ENCODE assay signal across 14 cellular contexts in the genomic region with DNA sequence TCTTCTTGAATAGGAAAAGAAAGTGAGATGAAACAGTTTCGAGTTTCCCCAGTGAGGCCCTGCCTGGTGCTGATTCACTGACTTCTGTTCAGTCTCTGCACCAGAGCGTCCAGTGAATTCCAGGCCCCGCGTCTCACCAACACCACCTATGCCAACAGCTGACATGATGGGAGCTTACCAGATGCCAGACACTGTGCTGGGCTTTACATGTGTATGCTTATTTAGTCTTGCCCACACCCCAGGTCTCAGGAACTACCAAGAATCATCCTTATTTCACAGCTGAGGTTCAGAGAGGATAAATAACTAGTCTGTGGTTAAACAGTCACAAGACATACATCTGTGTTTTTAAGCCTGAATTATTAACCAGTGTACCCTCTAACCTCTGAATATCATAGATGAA. TPM values are rescaled to one million over a fixed set of nuclear protein-coding genes. Genes with fewer than 3 reads are reported as not detected.
DNase-seq lines count a peak whose midpoint lies in the region; ATAC-seq and TF ChIP-seq lines count a peak whose summit lies in the region.
"Had no signal": no experiment of that assay in that cellular context is flagged by ENCODE, and none has a peak within 500 bp of the region (broad histone marks: within the 10 kb centered on the region; RNA-seq: fewer than 3 reads in every experiment).

No MANE protein-coding gene starts in this region.

- H3K9me3 ChIP-seq in psoas muscle = no peaks in the 10 kb centered on the region
- H3K9me3 ChIP-seq: esophagus muscularis mucosa, testis had no signal

- H3K27me3 Mint-ChIP-seq in glutamatergic neuron (ENCODE audit: unreplicated experiment) = peaks cover 3% of the 10 kb centered on the region

- H3K36me3 Mint-ChIP-seq in glutamatergic neuron (ENCODE audit: unreplicated experiment) = peaks cover 7% of the 10 kb centered on the region
- H3K36me3 Mint-ChIP-seq: CD14-positive monocyte had no signal

- no peaks in the 10 kb centered on the region for H3K36me3 ChIP-seq in psoas muscle (ENCODE audit: insufficient read depth in 1 of 2, low read depth in 1 of 2)
- H3K36me3 ChIP-seq: esophagus muscularis mucosa had no signal

- ATAC-seq in psoas muscle = peak; percentile 82 to 88 (median 85)
- no peak for ATAC-seq in HG02885 (IDR thresholded peaks at IDR 0.05; ENCODE audit: poor library complexity, unreplicated experiment)

- peaks cover 25% of the 10 kb centered on the region for H3K4me1 ChIP-seq in psoas muscle
- H3K4me1 ChIP-seq: esophagus muscularis mucosa, parathyroid adenoma, testis had no signal

- H3K9me3 Mint-ChIP-seq in glutamatergic neuron (ENCODE audit: unreplicated experiment) = peaks cover 4% of the 10 kb centered on the region

- no peak overlapping the region for H3K4me3 Mint-ChIP-seq in glutamatergic neuron (ENCODE audit: unreplicated experiment)
- H3K4me3 Mint-ChIP-seq: CD14-positive monocyte, mesothelial cell of epicardium had no signal

- TF ChIP-seq CTCF in fibroblast of the aortic adventitia (IDR thresholded peaks at IDR 0.05; ENCODE audit: insufficient read depth, low read length) (no peak), psoas muscle (IDR thresholded peaks at IDR 0.05) (no peak), glutamatergic neuron (IDR thresholded peaks at IDR 0.05; ENCODE audit: partially characterized antibody, unreplicated experiment) (no peak)

- H3K27me3 ChIP-seq in psoas muscle (ENCODE audit: insufficient read depth in 3 of 3, low read length in 2 of 3) = no peaks in the 10 kb centered on the region
- H3K27me3 ChIP-seq: testis had no signal

- peak; percentile 3 for DNase-seq in GM04503 (ENCODE audit: low read depth)
- DNase-seq in LHCN-M2 (ENCODE audit: low read depth) = peak; percentile 12
- peak; percentile 22 for DNase-seq in fibroblast of the aortic adventitia (ENCODE audit: low read depth)
- DNase-seq in psoas muscle = peak; percentile 34 to 67
- DNase-seq in globus pallidus (ENCODE audit: low spot score) = no peak
- DNase-seq in glutamatergic neuron = no peak
- DNase-seq in cerebellum (ENCODE audit: low spot score) = no peak
- DNase-seq: activated CD4-positive, alpha-beta T cell treated with anti-CD3 and anti-CD28 coated beads, Interleukin-2, amount 50 U/mL, for 48 hours; testis had no signal

- intact Hi-C loops in psoas muscle (cut with DNase I) = loop anchor here in 1 of 2 donors (5.0 kb wide), 1 partner anchor 38 kb away; no protein-coding TSS in a partner anchor

- H3K27ac ChIP-seq in psoas muscle = peak overlapping the region; percentile 65
- H3K27ac ChIP-seq: esophagus muscularis mucosa, parathyroid adenoma, testis had no signal

- 21 to 26% (median 21%) methylated on average over 4 of the region's 4 CpGs for WGBS in psoas muscle, 3 donors

- H3K4me1 Mint-ChIP-seq in glutamatergic neuron (ENCODE audit: low read depth, unreplicated experiment) = peaks cover 6% of the 10 kb centered on the region
- H3K4me1 Mint-ChIP-seq: CD14-positive monocyte had no signal

- H3K4me3 ChIP-seq in fibroblast of the aortic adventitia (ENCODE audit: low read depth, low read length) (no peak overlapping the region), psoas muscle (no peak overlapping the region)
- H3K4me3 ChIP-seq: esophagus muscularis mucosa, testis had no signal

- no peak overlapping the region for H3K27ac Mint-ChIP-seq in glutamatergic neuron (ENCODE audit: unreplicated experiment)
- H3K27ac Mint-ChIP-seq: CD14-positive monocyte, mesothelial cell of epicardium had no signal

RNA-seq across cellular contexts. Expression of a gene that starts 29.1 kb away (rescaled TPM):
- 0.06 TPM in 1 of 2 replicates, not detected in the other for total RNA-seq in LHCN-M2 (2014; rRNA removed)
- polyA plus RNA-seq in LHCN-M2 (2012) = not detected
- total RNA-seq in fibroblast of the aortic adventitia (ENCODE audit: low replicate concordance) = not detected in 2 replicates
- 1 to 10 TPM in 2 of 4 donors, under 1 TPM in 2; 0.32 to 2.1 (median 0.74) TPM for total RNA-seq in psoas muscle
- polyA plus RNA-seq in psoas muscle = 1 to 10 TPM in 2 of 3 donors, under 1 TPM in 1; 0.46 to 6.1 (median 1.7) TPM
- not detected for total RNA-seq in glutamatergic neuron (ENCODE audit: unreplicated experiment)
- total RNA-seq in cerebellum = 1.00 TPM
- polyA plus RNA-seq: CD14-positive monocyte had no signal

Comparison
In these comparisons a context has a peak if more than half of its experiments do, and no peak if none do; other contexts are left out.
1. DNase-seq: peak in GM04503 (single experiment), LHCN-M2 (single experiment), fibroblast of the aortic adventitia (single experiment) and psoas muscle (2 of 2); none in globus pallidus (single experiment), glutamatergic neuron (single experiment) and cerebellum (single experiment).